In genomic region chr3:126307083-126307482, GRCh38 we compare ENCODE assay signal across 30 cellular contexts. TPM values are rescaled to one million over a fixed set of nuclear protein-coding genes. Genes with fewer than 3 reads are reported as not detected.
"Had no signal": no experiment of that assay in that cellular context is flagged by ENCODE, and none has a peak within 500 bp of the region (broad histone marks: within the 10 kb centered on the region; RNA-seq: fewer than 3 reads in every experiment).

No MANE protein-coding gene starts in this region.

- H3K27me3 ChIP-seq: esophagus squamous epithelium, stomach, thyroid gland had no signal

- H3K36me3 Mint-ChIP-seq: activated CD8-positive, alpha-beta memory T cell treated with anti-CD3 and anti-CD28 coated beads, Interleukin-2, amount 10 ng/mL, durations not matched to agents 7 days and 5 days; activated naive CD8-positive, alpha-beta T cell had no signal

- H3K9me3 ChIP-seq: thyroid gland had no signal

- H3K4me1 ChIP-seq: esophagus squamous epithelium, stomach had no signal

- DNase-seq: activated CD4-positive, alpha-beta T cell treated with anti-CD3 and anti-CD28 coated beads, Interleukin-2, amount 10 ng/mL, durations not matched to agents 7 days and 5 days; activated CD4-positive, CD25-positive, alpha-beta regulatory T cell treated with anti-CD3 and anti-CD28 coated beads, Interleukin-2, amount 50 U/mL, for 72 hours; activated CD8-positive, alpha-beta memory T cell treated with anti-CD3 and anti-CD28 coated beads, Interleukin-2, amount 10 ng/mL, durations not matched to agents 7 days and 5 days; activated CD8-positive, alpha-beta T cell treated with anti-CD3 and anti-CD28 coated beads for 36 hours; activated naive CD4-positive, alpha-beta T cell; activated T-cell treated with anti-CD3 and anti-CD28 coated beads for 4 hours; activated T-cell treated with anti-CD3 and anti-CD28 coated beads, Interleukin-2, amount 50 U/mL, for 72 hours; anterior cingulate cortex; dermis blood vessel endothelial cell; effector CD4-positive, alpha-beta T cell; esophagus squamous epithelium; foreskin melanocyte; glutamatergic neuron; left cardiac atrium; left ventricle myocardium superior; naive B cell; retina; stimulated activated CD4-positive, alpha-beta T cell treated with anti-CD3 and anti-CD28 coated beads, Interleukin-1b, Interleukin-23, amount 100 ng/mL, for 48 hours; stimulated activated CD4-positive, alpha-beta T cell treated with anti-CD3 and anti-CD28 coated beads, Interleukin-4, amount 100 ng/mL, for 4 hours; stimulated activated CD8-positive, alpha-beta memory T cell treated with anti-CD3 and anti-CD28 coated beads, Interleukin-4, amount 100 ng/mL, for 48 hours; stomach; SW 1271; T-helper 17 cell; T1000; thyroid gland had no signal

- H3K36me3 ChIP-seq: esophagus squamous epithelium, stomach, thyroid gland had no signal

- H3K9me3 Mint-ChIP-seq: activated CD4-positive, alpha-beta T cell treated with anti-CD3 and anti-CD28 coated beads, Interleukin-2, amount 10 ng/mL, durations not matched to agents 7 days and 5 days had no signal

- H3K4me3 Mint-ChIP-seq: activated CD4-positive, alpha-beta T cell treated with anti-CD3 and anti-CD28 coated beads, Interleukin-2, amount 10 ng/mL, durations not matched to agents 7 days and 5 days; activated CD8-positive, alpha-beta memory T cell treated with anti-CD3 and anti-CD28 coated beads, Interleukin-2, amount 10 ng/mL, durations not matched to agents 7 days and 5 days; activated CD8-positive, alpha-beta T cell treated with anti-CD3 and anti-CD28 coated beads for 36 hours; activated naive CD8-positive, alpha-beta T cell; activated T-cell treated with anti-CD3 and anti-CD28 coated beads, Interleukin-2, amount 50 U/mL, for 72 hours; central memory CD8-positive, alpha-beta T cell; naive B cell; stimulated activated memory B cell treated with anti-CD40 and anti-IgM and Interleukin-4, amounts not matched to agents 10 μg/mL and 1 μg/mL and 100 μg/mL, for 72 hours; T-helper 17 cell had no signal

- H3K4me1 Mint-ChIP-seq: activated CD4-positive, alpha-beta T cell treated with anti-CD3 and anti-CD28 coated beads, Interleukin-2, amount 10 ng/mL, durations not matched to agents 7 days and 5 days; activated CD8-positive, alpha-beta memory T cell treated with anti-CD3 and anti-CD28 coated beads, Interleukin-2, amount 10 ng/mL, durations not matched to agents 7 days and 5 days; central memory CD8-positive, alpha-beta T cell; naive B cell; stimulated activated memory B cell treated with anti-CD40 and anti-IgM and Interleukin-4, amounts not matched to agents 10 μg/mL and 1 μg/mL and 100 μg/mL, for 72 hours; T-helper 17 cell had no signal

- H3K27ac ChIP-seq: esophagus squamous epithelium, skin epidermis, stomach, thyroid gland had no signal

- H3K4me3 ChIP-seq: esophagus squamous epithelium, skin epidermis, stomach, thyroid gland had no signal

- ATAC-seq: activated CD8-positive, alpha-beta memory T cell treated with anti-CD3 and anti-CD28 coated beads, Interleukin-2, amount 10 ng/mL, durations not matched to agents 7 days and 5 days; activated CD8-positive, alpha-beta T cell treated with anti-CD3 and anti-CD28 coated beads for 36 hours; activated T-cell treated with anti-CD3 and anti-CD28 coated beads, Interleukin-2, amount 50 U/mL, for 72 hours; left cardiac atrium; left ventricle myocardium superior; sciatic nerve; stimulated activated memory B cell treated with anti-CD40 and anti-IgM and Interleukin-4, amounts not matched to agents 10 μg/mL and 1 μg/mL and 100 μg/mL, for 72 hours; T-helper 17 cell had no signal

- H3K27ac Mint-ChIP-seq: activated CD4-positive, alpha-beta T cell treated with anti-CD3 and anti-CD28 coated beads, Interleukin-2, amount 10 ng/mL, durations not matched to agents 7 days and 5 days; activated CD8-positive, alpha-beta memory T cell treated with anti-CD3 and anti-CD28 coated beads, Interleukin-2, amount 10 ng/mL, durations not matched to agents 7 days and 5 days; activated CD8-positive, alpha-beta T cell treated with anti-CD3 and anti-CD28 coated beads for 36 hours; activated naive CD8-positive, alpha-beta T cell; activated T-cell treated with anti-CD3 and anti-CD28 coated beads, Interleukin-2, amount 50 U/mL, for 72 hours; naive B cell; stimulated activated memory B cell treated with anti-CD40 and anti-IgM and Interleukin-4, amounts not matched to agents 10 μg/mL and 1 μg/mL and 100 μg/mL, for 72 hours; T-helper 17 cell had no signal

RNA-seq across cellular contexts. Expression of gene KLF15, which starts 50.1 kb away (rescaled TPM):
- total RNA-seq: activated CD4-positive, alpha-beta T cell treated with anti-CD3 and anti-CD28 coated beads, Interleukin-2, amount 10 ng/mL, durations not matched to agents 7 days and 5 days; activated CD8-positive, alpha-beta memory T cell treated with anti-CD3 and anti-CD28 coated beads, Interleukin-2, amount 10 ng/mL, durations not matched to agents 7 days and 5 days had no signal
